In the genomic region with DNA sequence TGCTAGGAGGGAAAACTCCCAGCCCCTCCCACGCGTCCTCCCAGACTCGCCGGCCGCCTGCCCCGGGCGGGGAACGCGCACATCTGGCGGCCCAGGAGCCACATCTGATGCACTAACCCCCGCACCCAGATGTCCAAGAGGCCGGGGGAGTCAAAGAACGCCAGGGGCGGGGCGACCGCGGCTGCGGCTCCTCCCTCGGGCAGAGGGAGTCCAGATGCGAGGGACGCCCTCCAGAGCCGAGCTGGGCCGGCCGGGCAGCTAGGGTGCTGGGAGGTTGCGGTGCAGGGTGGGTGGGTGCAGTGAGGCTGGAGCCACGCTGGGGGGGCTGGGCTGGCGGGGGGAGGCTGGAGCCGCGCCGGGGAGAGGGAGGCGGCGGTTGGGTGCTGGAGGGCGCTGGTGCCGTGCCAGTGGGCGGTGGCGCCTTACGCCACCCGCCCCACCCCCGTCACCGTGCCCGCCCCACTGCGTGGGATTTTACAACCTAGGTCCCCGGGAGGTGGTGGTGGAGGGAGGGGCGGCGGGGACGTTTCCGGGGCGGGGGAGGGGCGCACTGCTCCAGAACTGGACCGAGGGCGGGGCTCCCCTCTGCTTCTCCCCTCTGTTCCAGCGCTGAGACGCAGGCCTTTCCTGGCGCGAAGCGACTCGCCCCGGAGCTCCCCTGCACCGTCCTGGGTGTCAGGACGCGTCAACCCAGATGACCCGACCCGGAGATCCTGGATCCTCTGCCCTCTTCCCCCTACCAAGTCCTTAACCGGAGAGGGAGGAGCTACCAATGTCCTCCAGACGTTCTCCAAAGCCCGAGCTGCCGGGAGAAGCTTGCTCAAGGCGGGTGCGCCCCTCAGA, we compare ENCODE assay signal across 1 cellular context.
A peak's percentile ranks its signal among the peaks of the same experiment; 100 is the strongest.
TF ChIP-seq lines count a peak whose summit lies in the region.

No MANE protein-coding gene starts in this region.

TF ChIP-seq in K562, 482 proteins besides CTCF, POLR2A, EP300 and RAD21 (continued from another document and continues in another):
- peak; percentile 71 for TF ChIP-seq TEAD4 (IDR thresholded peaks at IDR 0.05; ENCODE audit: low read length)
- TF ChIP-seq TEAD4 (CRISPR knock-in tag; IDR thresholded peaks at IDR 0.05; ENCODE audit: borderline replicate concordance) = no peak
- TF ChIP-seq E2F3 (CRISPR knock-in tag; IDR thresholded peaks at IDR 0.05) = peak; percentile 75
- no peak for TF ChIP-seq RNF2 (IDR thresholded peaks at IDR 0.05)
- TF ChIP-seq CAMTA2 (CRISPR knock-in tag; conservative IDR thresholded peaks at IDR 0.05) = no peak
- 0 out of 2 replicates have a peak, but pooled peaks have one; percentile 59 for TF ChIP-seq LCOR (CRISPR knock-in tag; IDR thresholded peaks at IDR 0.05)
- peak; percentile 56; the same call in 1 of the 2 replicates for TF ChIP-seq ZBTB7A (IDR thresholded peaks at IDR 0.05; ENCODE audit: borderline replicate concordance, control insufficient read depth, low read depth, low read length)
- no peak for TF ChIP-seq CEBPG (CRISPR knock-in tag; IDR thresholded peaks at IDR 0.05)
- no peak for TF ChIP-seq CEBPG (tag; conservative IDR thresholded peaks at IDR 0.05 in 1 of 2, IDR thresholded peaks at IDR 0.05 in 1 of 2)
- TF ChIP-seq CBFA2T2 (conservative IDR thresholded peaks at IDR 0.05) = peak; percentile 92
- TF ChIP-seq BCOR (IDR thresholded peaks at IDR 0.05) = 0 out of 2 replicates have a peak, but pooled peaks have one; percentile 3
- no peak for TF ChIP-seq ZKSCAN3 (CRISPR knock-in tag; IDR thresholded peaks at IDR 0.05)
- no peak for TF ChIP-seq FOS (IDR thresholded peaks at IDR 0.05; ENCODE audit: extremely low read depth, insufficient read length)
- no peak for TF ChIP-seq ATF3 (IDR thresholded peaks at IDR 0.05)
- 0 out of 2 replicates have a peak, but pooled peaks have one; percentile 4 for TF ChIP-seq ATF3 (CRISPR knock-in tag; conservative IDR thresholded peaks at IDR 0.05)
- TF ChIP-seq ELF4 (CRISPR knock-in tag; IDR thresholded peaks at IDR 0.05) = no peak
- 0 out of 2 replicates have a peak, but pooled peaks have one; percentile 8 for TF ChIP-seq JUN (IDR thresholded peaks at IDR 0.05; ENCODE audit: borderline replicate concordance, low read depth, low read length)
- no peak for TF ChIP-seq JUN (CRISPR knock-in tag; IDR thresholded peaks at IDR 0.05; ENCODE audit: borderline replicate concordance)
- no peak for TF ChIP-seq COPS2 (conservative IDR thresholded peaks at IDR 0.05)
- no peak for TF ChIP-seq ZFP30 (CRISPR knock-in tag; IDR thresholded peaks at IDR 0.05; ENCODE audit: borderline replicate concordance)
- TF ChIP-seq ETS2 (tag; IDR thresholded peaks at IDR 0.05; ENCODE audit: borderline replicate concordance, poor library complexity, severe bottlenecking) = no peak
- TF ChIP-seq BCL6 (CRISPR knock-in tag; IDR thresholded peaks at IDR 0.05) = no peak
- peak; percentile 97 for TF ChIP-seq HMGN3 (IDR thresholded peaks at IDR 0.05; ENCODE audit: borderline replicate concordance, extremely low read depth, insufficient read length, low read depth, low read length)
- TF ChIP-seq CSDE1 (IDR thresholded peaks at IDR 0.05) = no peak
- TF ChIP-seq TBL1XR1 (IDR thresholded peaks at IDR 0.05; ENCODE audit: low read length in 2 of 2) = peak; percentile 22 to 54; a peak in 2 of 4 replicates
- peak; percentile 42 for TF ChIP-seq NEUROD1 (IDR thresholded peaks at IDR 0.05; ENCODE audit: borderline replicate concordance, low read depth, low read length, partially characterized antibody)
- no peak for TF ChIP-seq SRSF9 (IDR thresholded peaks at IDR 0.05; ENCODE audit: borderline replicate concordance, low read depth, low read length)
- TF ChIP-seq GTF2F1 (IDR thresholded peaks at IDR 0.05; ENCODE audit: low read depth, low read length) = no peak
- TF ChIP-seq ZNF766 (CRISPR knock-in tag; conservative IDR thresholded peaks at IDR 0.05) = peak; percentile 52
- TF ChIP-seq RREB1 (CRISPR knock-in tag; IDR thresholded peaks at IDR 0.05) = peak; percentile 82
- TF ChIP-seq ZNF551 (CRISPR knock-in tag; IDR thresholded peaks at IDR 0.05) = no peak
- TF ChIP-seq ZNF785 (CRISPR knock-in tag; IDR thresholded peaks at IDR 0.05) = no peak
- no peak for TF ChIP-seq MTF1 (CRISPR knock-in tag; IDR thresholded peaks at IDR 0.05; ENCODE audit: borderline replicate concordance)
- peak; percentile 12 to 83; a peak in 3 of 4 replicates for TF ChIP-seq NRF1 (conservative IDR thresholded peaks at IDR 0.05 in 1 of 2, IDR thresholded peaks at IDR 0.05 in 1 of 2)
- peak; percentile 90 for TF ChIP-seq CCNT2 (IDR thresholded peaks at IDR 0.05; ENCODE audit: borderline replicate concordance, extremely low read depth, insufficient read length, low read depth, low read length)
- TF ChIP-seq, protein P1, sequence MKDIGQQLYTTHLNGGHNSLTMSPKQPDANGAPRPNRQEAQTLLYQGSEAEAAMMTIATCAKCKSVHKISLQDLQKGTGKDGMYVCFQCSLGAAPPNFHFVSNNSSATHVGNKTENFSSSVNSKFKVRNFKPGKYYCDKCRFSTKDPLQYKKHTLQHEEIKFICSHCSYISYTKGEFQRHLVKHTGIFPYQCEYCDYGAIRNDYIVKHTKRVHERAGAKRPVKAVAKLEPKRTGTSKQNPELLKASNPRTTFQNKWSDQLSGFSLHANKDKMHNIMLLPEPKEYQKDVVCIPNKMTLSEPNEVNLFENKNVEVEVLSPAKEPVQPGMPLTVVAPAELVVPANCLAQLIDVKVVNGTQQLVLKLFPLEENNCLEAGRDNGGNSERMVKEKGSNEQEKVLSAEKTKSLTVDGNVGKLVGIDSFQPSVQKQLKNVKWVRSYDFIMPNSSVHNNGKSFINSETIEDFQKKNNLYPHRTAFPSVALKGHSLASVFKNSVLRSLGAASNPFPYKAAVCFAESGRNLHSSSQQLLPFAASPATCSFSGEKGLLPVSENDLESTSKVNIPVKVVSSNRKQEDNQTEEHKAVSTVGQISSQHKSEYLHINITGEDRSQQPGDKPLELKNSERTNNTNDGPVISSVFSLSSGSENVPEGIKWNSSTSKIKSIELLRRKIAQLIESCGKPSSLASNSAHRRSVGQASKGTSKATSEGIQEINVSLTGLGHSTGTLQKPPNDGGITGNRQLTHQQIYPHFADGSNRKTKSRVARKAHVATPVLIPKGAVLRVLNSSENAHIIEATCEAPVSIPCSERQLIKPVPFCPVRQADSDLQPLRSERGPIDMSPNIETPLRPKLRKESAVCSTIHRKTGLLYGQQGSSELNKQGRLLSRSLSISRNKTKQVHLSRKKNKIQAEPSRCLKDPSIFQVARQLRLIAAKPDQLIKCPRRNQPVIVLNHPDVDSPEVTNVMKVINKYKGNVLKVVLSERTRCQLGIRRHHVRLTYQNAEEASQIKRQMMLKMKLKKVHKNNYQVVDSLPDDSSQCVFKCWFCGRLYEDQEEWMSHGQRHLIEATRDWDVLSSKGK (CRISPR knock-in tag; IDR thresholded peaks at IDR 0.05) = no peak
- peak; percentile 57; the same call in 1 of the 2 replicates for TF ChIP-seq GABPB1 (CRISPR knock-in tag; IDR thresholded peaks at IDR 0.05)
- peak; percentile 64 for TF ChIP-seq TAF1 (IDR thresholded peaks at IDR 0.05; ENCODE audit: control insufficient read depth, extremely low read depth, insufficient read depth, low read length, severe bottlenecking)
- no peak for TF ChIP-seq HMGXB4 (CRISPR knock-in tag; IDR thresholded peaks at IDR 0.05)
- TF ChIP-seq, protein P2, sequence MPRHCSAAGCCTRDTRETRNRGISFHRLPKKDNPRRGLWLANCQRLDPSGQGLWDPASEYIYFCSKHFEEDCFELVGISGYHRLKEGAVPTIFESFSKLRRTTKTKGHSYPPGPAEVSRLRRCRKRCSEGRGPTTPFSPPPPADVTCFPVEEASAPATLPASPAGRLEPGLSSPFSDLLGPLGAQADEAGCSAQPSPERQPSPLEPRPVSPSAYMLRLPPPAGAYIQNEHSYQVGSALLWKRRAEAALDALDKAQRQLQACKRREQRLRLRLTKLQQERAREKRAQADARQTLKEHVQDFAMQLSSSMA (CRISPR knock-in tag; IDR thresholded peaks at IDR 0.05) = no peak
- no peak for TF ChIP-seq WHSC1 (IDR thresholded peaks at IDR 0.05; ENCODE audit: low read length)
- TF ChIP-seq, protein P3, sequence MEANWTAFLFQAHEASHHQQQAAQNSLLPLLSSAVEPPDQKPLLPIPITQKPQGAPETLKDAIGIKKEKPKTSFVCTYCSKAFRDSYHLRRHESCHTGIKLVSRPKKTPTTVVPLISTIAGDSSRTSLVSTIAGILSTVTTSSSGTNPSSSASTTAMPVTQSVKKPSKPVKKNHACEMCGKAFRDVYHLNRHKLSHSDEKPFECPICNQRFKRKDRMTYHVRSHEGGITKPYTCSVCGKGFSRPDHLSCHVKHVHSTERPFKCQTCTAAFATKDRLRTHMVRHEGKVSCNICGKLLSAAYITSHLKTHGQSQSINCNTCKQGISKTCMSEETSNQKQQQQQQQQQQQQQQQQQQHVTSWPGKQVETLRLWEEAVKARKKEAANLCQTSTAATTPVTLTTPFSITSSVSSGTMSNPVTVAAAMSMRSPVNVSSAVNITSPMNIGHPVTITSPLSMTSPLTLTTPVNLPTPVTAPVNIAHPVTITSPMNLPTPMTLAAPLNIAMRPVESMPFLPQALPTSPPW (CRISPR knock-in tag; IDR thresholded peaks at IDR 0.05) = peak; percentile 95
- TF ChIP-seq ARHGAP35 (IDR thresholded peaks at IDR 0.05; ENCODE audit: partially characterized antibody) = no peak
- no peak for TF ChIP-seq ZNF445 (CRISPR knock-in tag; IDR thresholded peaks at IDR 0.05; ENCODE audit: low read depth)
- no peak for TF ChIP-seq GABPB2 (CRISPR knock-in tag; conservative IDR thresholded peaks at IDR 0.05)
- peak; percentile 39 for TF ChIP-seq SAP30 (IDR thresholded peaks at IDR 0.05; ENCODE audit: borderline replicate concordance, insufficient read depth, low read depth, low read length, poor library complexity, severe bottlenecking)
- TF ChIP-seq SLC30A9 (CRISPR knock-in tag; IDR thresholded peaks at IDR 0.05) = no peak
- TF ChIP-seq TRIM24 (IDR thresholded peaks at IDR 0.05) = peak; percentile 40 to 75; a peak in 2 of 4 replicates
- peak; percentile 52 to 89 for TF ChIP-seq MAZ (CRISPR knock-in tag; conservative IDR thresholded peaks at IDR 0.05 in 1 of 2, IDR thresholded peaks at IDR 0.05 in 1 of 2)
- peak; percentile 19; the same call in 1 of the 2 replicates for TF ChIP-seq MTA2 (IDR thresholded peaks at IDR 0.05; ENCODE audit: low read depth)
- TF ChIP-seq ZNF696 (CRISPR knock-in tag; conservative IDR thresholded peaks at IDR 0.05) = no peak
- TF ChIP-seq MTA3 (IDR thresholded peaks at IDR 0.05; ENCODE audit: borderline replicate concordance) = peak; percentile 16; the same call in 1 of the 2 replicates
- TF ChIP-seq ATF1 (CRISPR knock-in tag; IDR thresholded peaks at IDR 0.05) = no peak
- TF ChIP-seq ATF1 (tag; IDR thresholded peaks at IDR 0.05) = peak; percentile 36; the same call in 1 of the 2 replicates
- TF ChIP-seq ETV1 (tag; conservative IDR thresholded peaks at IDR 0.05; ENCODE audit: low read depth) = 0 out of 2 replicates have a peak, but pooled peaks have one; percentile 32
- TF ChIP-seq ZBTB8A (IDR thresholded peaks at IDR 0.05; ENCODE audit: partially characterized antibody) = no peak
